In the genomic region with DNA sequence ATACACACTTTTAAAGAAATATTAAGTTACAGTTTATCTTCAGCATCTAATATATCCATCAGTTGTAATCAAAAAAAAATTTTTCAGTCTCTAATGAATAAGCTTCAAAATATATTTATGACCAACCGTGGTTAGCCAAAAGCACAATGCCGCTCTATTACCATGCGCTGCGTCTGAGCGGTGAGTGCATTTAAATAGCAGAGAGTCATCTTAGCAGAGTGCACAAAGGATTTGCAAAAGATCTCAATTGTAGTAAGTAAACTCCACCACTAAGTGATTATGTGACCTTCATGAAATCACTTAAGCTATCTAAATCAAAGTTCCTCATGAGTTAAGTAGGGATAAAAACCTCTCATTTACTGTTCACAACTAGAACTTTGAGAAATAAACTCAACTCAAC, we compare ENCODE assay signal across 23 cellular contexts. TPM values are rescaled to one million over a fixed set of nuclear protein-coding genes. Genes with fewer than 3 reads are reported as not detected.
DNase-seq lines count a peak whose midpoint lies in the region; ATAC-seq and TF ChIP-seq lines count a peak whose summit lies in the region.
"Had no signal": no experiment of that assay in that cellular context is flagged by ENCODE, and none has a peak within 500 bp of the region (broad histone marks: within the 10 kb centered on the region; RNA-seq: fewer than 3 reads in every experiment).

No MANE protein-coding gene starts in this region.

- DNase-seq in NOMO-1 treated with DMSO at 0.1 percent for 48 hours (lab: John Stamatoyannopoulos, UW; ENCODE audit: unreplicated experiment) (peak; percentile 16), NOMO-1 (lab: John Stamatoyannopoulos, UW; ENCODE audit: unreplicated experiment in 2 of 2) (no peak), NAMALWA (ENCODE audit: low spot score) (peak; percentile 20), WTC11 (ENCODE audit: low spot score) (no peak), mucosa of descending colon (no peak)
- no peak for DNase-seq in stimulated activated naive CD8-positive, alpha-beta T cell treated with anti-CD3 and anti-CD28 coated beads, Interleukin-15, Interleukin-2, amounts not matched to agents 100 U/mL and 50 U/mL, for 24 hours
- DNase-seq: CD4-positive, CD25-positive, alpha-beta regulatory T cell; DMS53; GM23248; NCI-H1092; NCI-H1417 treated with DMSO at 0.1 percent for 48 hours; NCI-H1694 treated with DMSO at 0.1 percent for 48 hours; NCI-H2081 treated with DMSO at 0.1 percent for 48 hours; NCI-H524; NCI-H774; SJCRH30; T-cell had no signal

- intact Hi-C loops in mucosa of descending colon (cut with DNase I, micrococcal nuclease): no loop called here

- no peaks in the 10 kb centered on the region for H3K9me3 ChIP-seq in mucosa of descending colon
- H3K9me3 ChIP-seq: BLaER1, SJCRH30 had no signal

- no peak overlapping the region for H3K4me3 ChIP-seq in mucosa of descending colon
- H3K4me3 ChIP-seq: BLaER1, GM23248, SJCRH30 had no signal

- CTCF ChIA-PET in WTC11 (lab: Charles Lee): interaction anchor here (2.4 kb wide), 1 partner anchor 313 kb away, joined by 9 read pairs; no protein-coding TSS in a partner anchor

- H3K27ac Mint-ChIP-seq in WTC11: peak overlapping the region; percentile 89
- H3K27ac Mint-ChIP-seq: CD4-positive, CD25-positive, alpha-beta regulatory T cell; T-cell had no signal

- ATAC-seq in WTC11 (peak; percentile 46), HG02759 (IDR thresholded peaks at IDR 0.05; ENCODE audit: unreplicated experiment) (no peak), mucosa of descending colon (no peak)
- ATAC-seq in stimulated activated naive CD8-positive, alpha-beta T cell treated with anti-CD3 and anti-CD28 coated beads, Interleukin-15, Interleukin-2, amounts not matched to agents 100 U/mL and 50 U/mL, for 24 hours: no peak
- ATAC-seq: HCT116, SK-N-SH treated with all-trans-retinoic acid at 6 μM for 48 hours, T-cell had no signal

- peaks cover 51% of the 10 kb centered on the region for H3K4me1 Mint-ChIP-seq in WTC11

- no peaks in the 10 kb centered on the region for H3K4me1 ChIP-seq in mucosa of descending colon (ENCODE audit: low read depth)

- H3K27me3 Mint-ChIP-seq in WTC11 (ENCODE audit: low read depth): no peaks in the 10 kb centered on the region; the same call in 1 of the 2 replicates
- H3K27me3 Mint-ChIP-seq: CD4-positive, CD25-positive, alpha-beta regulatory T cell; T-cell had no signal

- TF ChIP-seq CTCF in WTC11 (IDR thresholded peaks at IDR 0.05) (no peak), mucosa of descending colon (IDR thresholded peaks at IDR 0.05) (no peak)

- H3K36me3 ChIP-seq in mucosa of descending colon (ENCODE audit: low read depth): no peaks in the 10 kb centered on the region
- H3K36me3 ChIP-seq: BLaER1, SJCRH30 had no signal

- no peaks in the 10 kb centered on the region for H3K36me3 Mint-ChIP-seq in WTC11
- H3K36me3 Mint-ChIP-seq: CD4-positive, CD25-positive, alpha-beta regulatory T cell; T-cell had no signal

- POLR2A ChIA-PET in WTC11 (lab: Charles Lee): no interaction called here

- H3K9me3 Mint-ChIP-seq in WTC11: no peaks in the 10 kb centered on the region
- H3K9me3 Mint-ChIP-seq: T-cell had no signal

- H3K4me3 Mint-ChIP-seq in WTC11: peak overlapping the region; percentile 19; the same call in 1 of the 2 replicates
- H3K4me3 Mint-ChIP-seq: CD4-positive, CD25-positive, alpha-beta regulatory T cell; T-cell had no signal

TF ChIP-seq in WTC11, 78 proteins besides CTCF, POLR2A, EP300 and RAD21 (continues in another document):
- TF ChIP-seq, protein P1, sequence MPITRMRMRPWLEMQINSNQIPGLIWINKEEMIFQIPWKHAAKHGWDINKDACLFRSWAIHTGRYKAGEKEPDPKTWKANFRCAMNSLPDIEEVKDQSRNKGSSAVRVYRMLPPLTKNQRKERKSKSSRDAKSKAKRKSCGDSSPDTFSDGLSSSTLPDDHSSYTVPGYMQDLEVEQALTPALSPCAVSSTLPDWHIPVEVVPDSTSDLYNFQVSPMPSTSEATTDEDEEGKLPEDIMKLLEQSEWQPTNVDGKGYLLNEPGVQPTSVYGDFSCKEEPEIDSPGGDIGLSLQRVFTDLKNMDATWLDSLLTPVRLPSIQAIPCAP (CRISPR knock-in tag; IDR thresholded peaks at IDR 0.05): no peak
- TF ChIP-seq, protein P2, sequence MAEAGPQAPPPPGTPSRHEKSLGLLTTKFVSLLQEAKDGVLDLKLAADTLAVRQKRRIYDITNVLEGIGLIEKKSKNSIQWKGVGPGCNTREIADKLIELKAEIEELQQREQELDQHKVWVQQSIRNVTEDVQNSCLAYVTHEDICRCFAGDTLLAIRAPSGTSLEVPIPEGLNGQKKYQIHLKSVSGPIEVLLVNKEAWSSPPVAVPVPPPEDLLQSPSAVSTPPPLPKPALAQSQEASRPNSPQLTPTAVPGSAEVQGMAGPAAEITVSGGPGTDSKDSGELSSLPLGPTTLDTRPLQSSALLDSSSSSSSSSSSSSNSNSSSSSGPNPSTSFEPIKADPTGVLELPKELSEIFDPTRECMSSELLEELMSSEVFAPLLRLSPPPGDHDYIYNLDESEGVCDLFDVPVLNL (CRISPR knock-in tag; IDR thresholded peaks at IDR 0.05; ENCODE audit: borderline replicate concordance, low read depth): no peak
- TF ChIP-seq, protein P3, sequence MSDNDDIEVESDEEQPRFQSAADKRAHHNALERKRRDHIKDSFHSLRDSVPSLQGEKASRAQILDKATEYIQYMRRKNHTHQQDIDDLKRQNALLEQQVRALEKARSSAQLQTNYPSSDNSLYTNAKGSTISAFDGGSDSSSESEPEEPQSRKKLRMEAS (CRISPR knock-in tag; IDR thresholded peaks at IDR 0.05): no peak
- no peak for TF ChIP-seq ESRRA (CRISPR knock-in tag; IDR thresholded peaks at IDR 0.05; ENCODE audit: borderline replicate concordance)
- TF ChIP-seq, protein P4, sequence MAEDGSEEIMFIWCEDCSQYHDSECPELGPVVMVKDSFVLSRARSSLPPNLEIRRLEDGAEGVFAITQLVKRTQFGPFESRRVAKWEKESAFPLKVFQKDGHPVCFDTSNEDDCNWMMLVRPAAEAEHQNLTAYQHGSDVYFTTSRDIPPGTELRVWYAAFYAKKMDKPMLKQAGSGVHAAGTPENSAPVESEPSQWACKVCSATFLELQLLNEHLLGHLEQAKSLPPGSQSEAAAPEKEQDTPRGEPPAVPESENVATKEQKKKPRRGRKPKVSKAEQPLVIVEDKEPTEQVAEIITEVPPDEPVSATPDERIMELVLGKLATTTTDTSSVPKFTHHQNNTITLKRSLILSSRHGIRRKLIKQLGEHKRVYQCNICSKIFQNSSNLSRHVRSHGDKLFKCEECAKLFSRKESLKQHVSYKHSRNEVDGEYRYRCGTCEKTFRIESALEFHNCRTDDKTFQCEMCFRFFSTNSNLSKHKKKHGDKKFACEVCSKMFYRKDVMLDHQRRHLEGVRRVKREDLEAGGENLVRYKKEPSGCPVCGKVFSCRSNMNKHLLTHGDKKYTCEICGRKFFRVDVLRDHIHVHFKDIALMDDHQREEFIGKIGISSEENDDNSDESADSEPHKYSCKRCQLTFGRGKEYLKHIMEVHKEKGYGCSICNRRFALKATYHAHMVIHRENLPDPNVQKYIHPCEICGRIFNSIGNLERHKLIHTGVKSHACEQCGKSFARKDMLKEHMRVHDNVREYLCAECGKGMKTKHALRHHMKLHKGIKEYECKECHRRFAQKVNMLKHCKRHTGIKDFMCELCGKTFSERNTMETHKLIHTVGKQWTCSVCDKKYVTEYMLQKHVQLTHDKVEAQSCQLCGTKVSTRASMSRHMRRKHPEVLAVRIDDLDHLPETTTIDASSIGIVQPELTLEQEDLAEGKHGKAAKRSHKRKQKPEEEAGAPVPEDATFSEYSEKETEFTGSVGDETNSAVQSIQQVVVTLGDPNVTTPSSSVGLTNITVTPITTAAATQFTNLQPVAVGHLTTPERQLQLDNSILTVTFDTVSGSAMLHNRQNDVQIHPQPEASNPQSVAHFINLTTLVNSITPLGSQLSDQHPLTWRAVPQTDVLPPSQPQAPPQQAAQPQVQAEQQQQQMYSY (CRISPR knock-in tag; IDR thresholded peaks at IDR 0.05): no peak
- no peak for TF ChIP-seq ARID4B (CRISPR knock-in tag; IDR thresholded peaks at IDR 0.05; ENCODE audit: borderline replicate concordance)
- TF ChIP-seq ZNF423 (CRISPR knock-in tag; IDR thresholded peaks at IDR 0.05): no peak
- TF ChIP-seq ZNF317 (CRISPR knock-in tag; IDR thresholded peaks at IDR 0.05; ENCODE audit: borderline replicate concordance, low read depth): no peak

RNA-seq across cellular contexts. Expression of gene TP63, which starts 4.9 kb away (rescaled TPM):
- total RNA-seq in WTC11 (2021) (0.09 TPM in 1 of 3 replicates, not detected in the others), mucosa of descending colon (under 1 TPM in 2 of 3 donors, not detected in 1; 0.31 to 0.57 TPM)
- total RNA-seq: G401, GM23248, HT-29 had no signal

Comparison
In these comparisons a context has a peak if more than half of its experiments do, and no peak if none do; other contexts are left out.
1. DNase-seq: peak in NOMO-1 treated with DMSO at 0.1 percent for 48 hours (single experiment) and NAMALWA (single experiment); none in NOMO-1 (0 of 2), WTC11 (single experiment), mucosa of descending colon (0 of 3) and stimulated activated naive CD8-positive, alpha-beta T cell treated with anti-CD3 and anti-CD28 coated beads, Interleukin-15, Interleukin-2, amounts not matched to agents 100 U/mL and 50 U/mL, for 24 hours (single experiment).